ENCODE assay signal across 12 cellular contexts in genomic region chr11:64292458-64293254, GRCh38. TPM values are rescaled to one million over a fixed set of nuclear protein-coding genes. Genes with fewer than 3 reads are reported as not detected.
DNase-seq lines count a peak whose midpoint lies in the region; ATAC-seq and TF ChIP-seq lines count a peak whose summit lies in the region.
"Had no signal": no experiment of that assay in that cellular context is flagged by ENCODE, and none has a peak within 500 bp of the region (broad histone marks: within the 10 kb centered on the region; RNA-seq: fewer than 3 reads in every experiment).

No MANE protein-coding gene starts in this region.

- H3K27ac Mint-ChIP-seq in activated T-cell treated with anti-CD3 and anti-CD28 coated beads, Interleukin-2, amount 50 U/mL, for 72 hours: peak overlapping the region; percentile 50

- H3K27me3 Mint-ChIP-seq in activated T-cell treated with anti-CD3 and anti-CD28 coated beads, Interleukin-2, amount 50 U/mL, for 72 hours (ENCODE audit: low read depth): peaks cover 59% of the 10 kb centered on the region

- peaks cover 7 to 10% of the 10 kb centered on the region in 2 donors for H3K4me1 ChIP-seq in ascending aorta
- H3K4me1 ChIP-seq in aorta (ENCODE audit: control insufficient read depth in 1 of 2, insufficient read depth in 2 of 2, low read length in 2 of 2): no peaks in the 10 kb centered on the region

- 30 to 32% methylated on average over 31 to 42 of the region's 42 CpGs for WGBS in aorta, 2 donors

- H3K4me3 ChIP-seq in ascending aorta: peak overlapping the region; percentile 47 to 61
- H3K4me3 ChIP-seq in aorta (ENCODE audit: low read length in 2 of 2): no peak overlapping the region
- H3K4me3 ChIP-seq: ovary had no signal

- TF ChIP-seq CTCF in ascending aorta (IDR thresholded peaks at IDR 0.05): no peak

- peaks cover 4 to 5% of the 10 kb centered on the region in 2 donors for H3K36me3 Mint-ChIP-seq in activated T-cell treated with anti-CD3 and anti-CD28 coated beads, Interleukin-2, amount 50 U/mL, for 72 hours (ENCODE audit: insufficient read depth in 2 of 2)

- no peak for DNase-seq in activated T-cell treated with anti-CD3 and anti-CD28 coated beads, Interleukin-2, amount 50 U/mL, for 72 hours
- DNase-seq in activated T-cell treated with anti-CD3 and anti-CD28 coated beads for 4 hours: no peak
- no peak for DNase-seq in ascending aorta (ENCODE audit: low spot score in 2 of 2)
- DNase-seq in left kidney (ENCODE audit: low read depth, low spot score): peak; percentile 38
- DNase-seq in glomerular visceral epithelial cell (ENCODE audit: extremely low spot score): no peak
- no peak for DNase-seq in stimulated activated CD4-positive, alpha-beta T cell treated with anti-CD3 and anti-CD28 coated beads, Interleukin-2, amount 100 ng/mL, for 48 hours
- DNase-seq in aorta: no peak

- ATAC-seq in activated T-cell treated with anti-CD3 and anti-CD28 coated beads, Interleukin-2, amount 50 U/mL, for 72 hours (replicated peaks in 1 of 2): peak in 1 of 2 donors; percentile 8
- no peak for ATAC-seq in aorta (ENCODE audit: low FRiP score)

- H3K4me3 Mint-ChIP-seq in activated T-cell treated with anti-CD3 and anti-CD28 coated beads, Interleukin-2, amount 50 U/mL, for 72 hours: peak overlapping the region; percentile 75 to 76

- H3K27me3 ChIP-seq in ascending aorta (peaks cover 22% of the 10 kb centered on the region), aorta (ENCODE audit: control insufficient read depth in 1 of 2, insufficient read depth in 2 of 2, low read length in 1 of 2) (no peaks in the 10 kb centered on the region)

- H3K4me1 Mint-ChIP-seq in activated T-cell treated with anti-CD3 and anti-CD28 coated beads, Interleukin-2, amount 50 U/mL, for 72 hours (ENCODE audit: low read depth): no peaks in the 10 kb centered on the region

- H3K9me3 ChIP-seq in ascending aorta (no peaks in the 10 kb centered on the region), aorta (ENCODE audit: control insufficient read depth, low read length) (no peaks in the 10 kb centered on the region)
- H3K9me3 ChIP-seq: ovary had no signal

- H3K9me3 Mint-ChIP-seq in activated T-cell treated with anti-CD3 and anti-CD28 coated beads, Interleukin-2, amount 50 U/mL, for 72 hours: no peaks in the 10 kb centered on the region

- H3K36me3 ChIP-seq in ascending aorta (no peaks in the 10 kb centered on the region), aorta (ENCODE audit: control insufficient read depth in 1 of 2, insufficient read depth in 2 of 2, low read length in 1 of 2) (no peaks in the 10 kb centered on the region)
- H3K36me3 ChIP-seq: ovary had no signal

- intact Hi-C loops in ascending aorta (cut with DNase I): no loop called here
- intact Hi-C loops in aorta (cut with DNase I): no loop called here

- H3K27ac ChIP-seq in ascending aorta (no peak overlapping the region), temporal lobe (ENCODE audit: low read depth, low read length) (peak overlapping the region; percentile 9), aorta (ENCODE audit: low read depth in 1 of 2, low read length in 2 of 2) (no peak overlapping the region)
- H3K27ac ChIP-seq: C4-2B, ovary had no signal

RNA-seq across cellular contexts. Expression of gene KCNK4, which starts 1.6 kb away (rescaled TPM):
- total RNA-seq in activated T-cell treated with anti-CD3 and anti-CD28 coated beads, Interleukin-2, amount 50 U/mL, for 72 hours: under 1 TPM in 1 of 2 donors, not detected in 1; 0.35 TPM
- total RNA-seq in ascending aorta (not detected), temporal lobe (1.5 TPM), aorta (not detected)
- not detected for polyA plus RNA-seq in aorta
- total RNA-seq: activated CD8-positive, alpha-beta memory T cell treated with anti-CD3 and anti-CD28 coated beads for 36 hours; epithelial cell of proximal tubule; ovary had no signal
- polyA plus RNA-seq: ovary had no signal

RNA-seq across cellular contexts. Expression of gene GPR137, which starts 7.0 kb away (rescaled TPM):
- total RNA-seq in activated T-cell treated with anti-CD3 and anti-CD28 coated beads, Interleukin-2, amount 50 U/mL, for 72 hours: 10 to 100 TPM; 57.1 to 67.4 TPM
- total RNA-seq in ascending aorta (3.9 TPM), temporal lobe (8.1 TPM), aorta (10 to 100 TPM; 22.5 to 31.8 TPM)
- 10 to 100 TPM; 19.7 to 40.3 TPM for polyA plus RNA-seq in aorta

RNA-seq across cellular contexts. Expression of gene CATSPERZ, which starts 7.5 kb away (rescaled TPM):
- total RNA-seq in activated T-cell treated with anti-CD3 and anti-CD28 coated beads, Interleukin-2, amount 50 U/mL, for 72 hours: 1 to 10 TPM in 1 of 2 donors, under 1 TPM in 1; 0.53 to 1.1 TPM
- not detected for total RNA-seq in ascending aorta
- total RNA-seq in temporal lobe: 0.98 TPM
- total RNA-seq in aorta: not detected
- polyA plus RNA-seq in aorta: not detected
- total RNA-seq: activated CD8-positive, alpha-beta memory T cell treated with anti-CD3 and anti-CD28 coated beads for 36 hours; epithelial cell of proximal tubule; ovary had no signal
- polyA plus RNA-seq: ovary had no signal

RNA-seq across cellular contexts. Expression of gene BAD, which starts 8.2 kb away (rescaled TPM):
- 10 to 100 TPM; 35.2 to 35.7 TPM for total RNA-seq in activated T-cell treated with anti-CD3 and anti-CD28 coated beads, Interleukin-2, amount 50 U/mL, for 72 hours
- total RNA-seq in ascending aorta (175 TPM), temporal lobe (35.9 TPM), aorta (10 to 100 TPM; 47.2 to 53.3 TPM)
- polyA plus RNA-seq in aorta: 100 to 1,000 TPM in 1 of 2 donors, 10 to 100 TPM in 1; 81.8 to 119 TPM

RNA-seq across cellular contexts. Expression of gene ESRRA, which starts 12.7 kb away (rescaled TPM):
- total RNA-seq in activated T-cell treated with anti-CD3 and anti-CD28 coated beads, Interleukin-2, amount 50 U/mL, for 72 hours: 10 to 100 TPM; 40.5 to 42.4 TPM
- total RNA-seq in ascending aorta (53.4 TPM), temporal lobe (10.8 TPM), aorta (10 to 100 TPM; 25.9 to 27.6 TPM)
- 10 to 100 TPM; 32.3 to 54.7 TPM for polyA plus RNA-seq in aorta

Comparison
In these comparisons a context has a peak if more than half of its experiments do, and no peak if none do; other contexts are left out.
1. H3K4me3 ChIP-seq: peak in ascending aorta (2 of 2); none in aorta (0 of 2).